In the genomic region with DNA sequence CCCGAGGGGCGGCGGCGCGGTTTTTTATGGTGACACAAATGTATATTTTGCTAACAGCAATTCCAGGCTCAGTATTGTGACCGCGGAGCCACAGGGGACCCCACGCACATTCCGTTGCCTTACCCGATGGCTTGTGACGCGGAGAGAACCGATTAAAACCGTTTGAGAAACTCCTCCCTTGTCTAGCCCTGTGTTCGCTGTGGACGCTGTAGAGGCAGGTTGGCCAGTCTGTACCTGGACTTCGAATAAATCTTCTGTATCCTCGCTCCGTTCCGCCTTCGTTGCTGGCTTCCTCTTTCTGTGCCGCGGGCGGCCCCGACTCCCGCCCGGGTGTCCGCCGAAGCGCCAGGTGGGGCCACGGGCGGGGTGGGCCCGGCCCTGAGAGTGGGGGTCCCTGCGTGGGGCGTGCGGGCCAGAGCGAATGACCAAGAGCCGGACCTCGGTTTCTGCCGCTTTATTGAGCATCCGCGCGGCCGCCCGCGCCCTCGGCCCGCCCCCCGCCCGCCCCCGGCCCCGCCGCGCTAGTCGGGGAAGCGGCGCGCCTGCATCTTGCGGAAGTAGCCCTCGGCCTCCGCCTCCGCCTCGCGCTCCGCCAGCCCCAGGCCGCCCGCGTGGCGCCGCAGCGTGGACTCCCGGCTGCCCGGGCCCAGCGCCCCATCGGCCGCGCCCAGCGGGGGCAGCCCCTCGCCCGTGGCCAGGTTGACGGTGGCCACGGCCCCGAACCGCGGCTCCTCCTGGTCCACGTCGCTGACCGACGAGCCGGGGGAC, we compare ENCODE assay signal across 18 cellular contexts. TPM values are rescaled to one million over a fixed set of nuclear protein-coding genes. Genes with fewer than 3 reads are reported as not detected.
DNase-seq lines count a peak whose midpoint lies in the region; ATAC-seq and TF ChIP-seq lines count a peak whose summit lies in the region.
"Had no signal": no experiment of that assay in that cellular context is flagged by ENCODE, and none has a peak within 500 bp of the region (broad histone marks: within the 10 kb centered on the region; RNA-seq: fewer than 3 reads in every experiment).

No MANE protein-coding gene starts in this region.

- H3K79me2 ChIP-seq in neural cell (replicated peaks; ENCODE audit: insufficient read depth, low read length) = peaks cover 3% of the 10 kb centered on the region

- no peaks in the 10 kb centered on the region for H3K27me3 Mint-ChIP-seq in activated CD4-positive, alpha-beta T cell treated with anti-CD3 and anti-CD28 coated beads, Interleukin-2, amount 10 ng/mL, durations not matched to agents 7 days and 5 days
- H3K27me3 Mint-ChIP-seq: activated naive CD4-positive, alpha-beta T cell treated with anti-CD3 and anti-CD28 coated beads, Interleukin-2, amount 10 ng/mL, durations not matched to agents 7 days and 5 days; memory B cell had no signal

- no peak for TF ChIP-seq POLR2A in NB4 (IDR thresholded peaks at IDR 0.05; ENCODE audit: extremely low read depth, insufficient read length)

- peaks cover 8% of the 10 kb centered on the region for H3K9me3 Mint-ChIP-seq in activated CD4-positive, alpha-beta T cell treated with anti-CD3 and anti-CD28 coated beads, Interleukin-2, amount 10 ng/mL, durations not matched to agents 7 days and 5 days
- H3K9me3 Mint-ChIP-seq: activated naive CD4-positive, alpha-beta T cell treated with anti-CD3 and anti-CD28 coated beads, Interleukin-2, amount 10 ng/mL, durations not matched to agents 7 days and 5 days; nephron had no signal

- no peak overlapping the region for H3K4me2 ChIP-seq in neural cell (ENCODE audit: low read length)
- H3K4me2 ChIP-seq: BLaER1 treated with 17β-estradiol and CSF1 and Interleukin-3, amounts not matched to agents 10 nM and 100 nM; PC-9 had no signal

- H3K36me3 Mint-ChIP-seq in activated CD4-positive, alpha-beta T cell treated with anti-CD3 and anti-CD28 coated beads, Interleukin-2, amount 10 ng/mL, durations not matched to agents 7 days and 5 days (ENCODE audit: low read depth) = peaks cover 58% of the 10 kb centered on the region

- ATAC-seq in HG03045 (IDR thresholded peaks at IDR 0.05; ENCODE audit: unreplicated experiment) = no peak

- TF ChIP-seq CTCF in GM20000 (IDR thresholded peaks at IDR 0.05; ENCODE audit: extremely low read depth, missing control alignments) (no peak), NB4 (IDR thresholded peaks at IDR 0.05; ENCODE audit: low read depth, low read length) (no peak), neural cell (IDR thresholded peaks at IDR 0.05; ENCODE audit: poor library complexity, severe bottlenecking) (no peak)

- H3K9ac ChIP-seq in neural cell (ENCODE audit: low read length) = no peak overlapping the region
- H3K9ac ChIP-seq: BLaER1 treated with 17β-estradiol and CSF1 and Interleukin-3, amounts not matched to agents 10 nM and 100 nM; GM23248 had no signal

- H3K4me3 Mint-ChIP-seq in activated CD4-positive, alpha-beta T cell treated with anti-CD3 and anti-CD28 coated beads, Interleukin-2, amount 10 ng/mL, durations not matched to agents 7 days and 5 days = no peak overlapping the region
- H3K4me3 Mint-ChIP-seq: activated naive CD4-positive, alpha-beta T cell treated with anti-CD3 and anti-CD28 coated beads, Interleukin-2, amount 10 ng/mL, durations not matched to agents 7 days and 5 days; memory B cell; nephron had no signal

- DNase-seq in GM20000 (ENCODE audit: low spot score) = peak; percentile 54
- DNase-seq in NB4 (ENCODE audit: low read depth) = peak; percentile 48
- DNase-seq in activated CD4-positive, alpha-beta T cell treated with anti-CD3 and anti-CD28 coated beads, Interleukin-2, amount 10 ng/mL, durations not matched to agents 7 days and 5 days = no peak
- DNase-seq: activated CD4-positive, alpha-beta T cell treated with anti-CD3 and anti-CD28 coated beads for 48 hours; activated naive CD4-positive, alpha-beta T cell treated with anti-CD3 and anti-CD28 coated beads, Interleukin-2, amount 10 ng/mL, durations not matched to agents 7 days and 5 days; DMS153; GM23248; KG1; NCI-H2171; PC-9; transverse colon had no signal

- no peaks in the 10 kb centered on the region for H3K27me3 ChIP-seq in neural cell (ENCODE audit: insufficient read depth, low read depth, low read length)
- H3K27me3 ChIP-seq: BLaER1 treated with 17β-estradiol and CSF1 and Interleukin-3, amounts not matched to agents 10 nM and 100 nM; transverse colon had no signal

- no peak for TF ChIP-seq RAD21 in neural cell (conservative IDR thresholded peaks at IDR 0.05)

- no peaks in the 10 kb centered on the region for H3K9me3 ChIP-seq in neural cell (ENCODE audit: low read length)
- H3K9me3 ChIP-seq: transverse colon had no signal

- H3K9me2 ChIP-seq in neural cell (ENCODE audit: insufficient read depth, low read length) = no peaks in the 10 kb centered on the region

- H3K27ac ChIP-seq in neural cell (ENCODE audit: low read length) = no peak overlapping the region
- H3K27ac ChIP-seq: BLaER1 treated with 17β-estradiol and CSF1 and Interleukin-3, amounts not matched to agents 10 nM and 100 nM; GM23248; PC-9; transverse colon had no signal

- H3K4me3 ChIP-seq in NB4 (ENCODE audit: low read depth, low read length) (no peak overlapping the region), neural cell (ENCODE audit: low read length) (no peak overlapping the region)
- H3K4me3 ChIP-seq: BLaER1 treated with 17β-estradiol and CSF1 and Interleukin-3, amounts not matched to agents 10 nM and 100 nM; GM23248; PC-9; transverse colon had no signal

- peaks cover 2% of the 10 kb centered on the region for H3K4me1 Mint-ChIP-seq in activated CD4-positive, alpha-beta T cell treated with anti-CD3 and anti-CD28 coated beads, Interleukin-2, amount 10 ng/mL, durations not matched to agents 7 days and 5 days

- H4K20me1 ChIP-seq in neural cell (ENCODE audit: insufficient read depth) = peaks cover 11% of the 10 kb centered on the region

- no peaks in the 10 kb centered on the region for H3F3A ChIP-seq in neural cell (ENCODE audit: insufficient read depth, low read length, poor library complexity, severe bottlenecking)

- TF ChIP-seq EP300 in neural cell (conservative IDR thresholded peaks at IDR 0.05; ENCODE audit: poor library complexity, severe bottlenecking) = no peak

- no peaks in the 10 kb centered on the region for H3K36me3 ChIP-seq in neural cell (ENCODE audit: insufficient read depth, low read length)

- POLR2A ChIA-PET in activated CD4-positive, alpha-beta T cell treated with anti-CD3 and anti-CD28 coated beads, Interleukin-2, amount 10 ng/mL, durations not matched to agents 7 days and 5 days (lab: Charles Lee) = no interaction called here

- CTCF ChIA-PET in activated CD4-positive, alpha-beta T cell treated with anti-CD3 and anti-CD28 coated beads, Interleukin-2, amount 10 ng/mL, durations not matched to agents 7 days and 5 days (lab: Charles Lee) = no interaction called here

- no peak overlapping the region for H2AFZ ChIP-seq in neural cell (ENCODE audit: low read depth, low read length)
- H2AFZ ChIP-seq: GM23248, PC-9 had no signal

- H3K27ac Mint-ChIP-seq in activated CD4-positive, alpha-beta T cell treated with anti-CD3 and anti-CD28 coated beads, Interleukin-2, amount 10 ng/mL, durations not matched to agents 7 days and 5 days = no peak overlapping the region
- H3K27ac Mint-ChIP-seq: activated naive CD4-positive, alpha-beta T cell treated with anti-CD3 and anti-CD28 coated beads, Interleukin-2, amount 10 ng/mL, durations not matched to agents 7 days and 5 days; memory B cell; nephron had no signal

TF ChIP-seq in neural cell, 6 proteins besides CTCF, POLR2A, EP300 and RAD21 (continues in another document):
- no peak for TF ChIP-seq TAF1 (IDR thresholded peaks at IDR 0.05; ENCODE audit: low read depth)
- TF ChIP-seq, protein P1, sequence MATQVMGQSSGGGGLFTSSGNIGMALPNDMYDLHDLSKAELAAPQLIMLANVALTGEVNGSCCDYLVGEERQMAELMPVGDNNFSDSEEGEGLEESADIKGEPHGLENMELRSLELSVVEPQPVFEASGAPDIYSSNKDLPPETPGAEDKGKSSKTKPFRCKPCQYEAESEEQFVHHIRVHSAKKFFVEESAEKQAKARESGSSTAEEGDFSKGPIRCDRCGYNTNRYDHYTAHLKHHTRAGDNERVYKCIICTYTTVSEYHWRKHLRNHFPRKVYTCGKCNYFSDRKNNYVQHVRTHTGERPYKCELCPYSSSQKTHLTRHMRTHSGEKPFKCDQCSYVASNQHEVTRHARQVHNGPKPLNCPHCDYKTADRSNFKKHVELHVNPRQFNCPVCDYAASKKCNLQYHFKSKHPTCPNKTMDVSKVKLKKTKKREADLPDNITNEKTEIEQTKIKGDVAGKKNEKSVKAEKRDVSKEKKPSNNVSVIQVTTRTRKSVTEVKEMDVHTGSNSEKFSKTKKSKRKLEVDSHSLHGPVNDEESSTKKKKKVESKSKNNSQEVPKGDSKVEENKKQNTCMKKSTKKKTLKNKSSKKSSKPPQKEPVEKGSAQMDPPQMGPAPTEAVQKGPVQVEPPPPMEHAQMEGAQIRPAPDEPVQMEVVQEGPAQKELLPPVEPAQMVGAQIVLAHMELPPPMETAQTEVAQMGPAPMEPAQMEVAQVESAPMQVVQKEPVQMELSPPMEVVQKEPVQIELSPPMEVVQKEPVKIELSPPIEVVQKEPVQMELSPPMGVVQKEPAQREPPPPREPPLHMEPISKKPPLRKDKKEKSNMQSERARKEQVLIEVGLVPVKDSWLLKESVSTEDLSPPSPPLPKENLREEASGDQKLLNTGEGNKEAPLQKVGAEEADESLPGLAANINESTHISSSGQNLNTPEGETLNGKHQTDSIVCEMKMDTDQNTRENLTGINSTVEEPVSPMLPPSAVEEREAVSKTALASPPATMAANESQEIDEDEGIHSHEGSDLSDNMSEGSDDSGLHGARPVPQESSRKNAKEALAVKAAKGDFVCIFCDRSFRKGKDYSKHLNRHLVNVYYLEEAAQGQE (IDR thresholded peaks at IDR 0.05; ENCODE audit: borderline replicate concordance) = no peak

RNA-seq across cellular contexts. Expression of a gene that starts 9.5 kb away (rescaled TPM):
- polyA plus RNA-seq in neural cell = 239 and 275 TPM in 2 replicates
- polyA minus RNA-seq in neural cell = 261 and 333 TPM in 2 replicates
- not detected for total RNA-seq in activated CD4-positive, alpha-beta T cell treated with anti-CD3 and anti-CD28 coated beads, Interleukin-2, amount 10 ng/mL, durations not matched to agents 7 days and 5 days
- total RNA-seq: transverse colon had no signal
- polyA plus RNA-seq: GM23248 had no signal

RNA-seq across cellular contexts. Expression of a gene that starts 15.0 kb away (rescaled TPM):
- polyA plus RNA-seq in neural cell = 27.3 and 39.0 TPM in 2 replicates
- 33.3 and 36.5 TPM in 2 replicates for polyA minus RNA-seq in neural cell
- 100 to 1,000 TPM; 487 to 536 TPM for total RNA-seq in activated CD4-positive, alpha-beta T cell treated with anti-CD3 and anti-CD28 coated beads, Interleukin-2, amount 10 ng/mL, durations not matched to agents 7 days and 5 days

RNA-seq across cellular contexts. Expression of a gene that starts 15.4 kb away (rescaled TPM):
- polyA plus RNA-seq in neural cell = 1.0 and 1.1 TPM in 2 replicates
- polyA minus RNA-seq in neural cell = not detected in 2 replicates
- not detected for total RNA-seq in activated CD4-positive, alpha-beta T cell treated with anti-CD3 and anti-CD28 coated beads, Interleukin-2, amount 10 ng/mL, durations not matched to agents 7 days and 5 days
- total RNA-seq: GM23248, kidney epithelial cell, PC-9, pulmonary artery endothelial cell, transverse colon had no signal
- polyA plus RNA-seq: GM23248 had no signal

RNA-seq across cellular contexts. Expression of a gene that starts 28.6 kb away (rescaled TPM):
- 0.54 TPM in 1 of 2 replicates, not detected in the other for polyA plus RNA-seq in neural cell
- polyA minus RNA-seq in neural cell = not detected in 2 replicates
- not detected for total RNA-seq in activated CD4-positive, alpha-beta T cell treated with anti-CD3 and anti-CD28 coated beads, Interleukin-2, amount 10 ng/mL, durations not matched to agents 7 days and 5 days
- total RNA-seq: GM23248, kidney epithelial cell, PC-9, pulmonary artery endothelial cell, transverse colon had no signal
- polyA plus RNA-seq: GM23248 had no signal

RNA-seq across cellular contexts. Expression of a gene that starts 39.9 kb away (rescaled TPM):
- not detected in 2 replicates for polyA plus RNA-seq in neural cell
- not detected in 2 replicates for polyA minus RNA-seq in neural cell
- total RNA-seq in activated CD4-positive, alpha-beta T cell treated with anti-CD3 and anti-CD28 coated beads, Interleukin-2, amount 10 ng/mL, durations not matched to agents 7 days and 5 days = not detected
- total RNA-seq: GM23248, PC-9, pulmonary artery endothelial cell had no signal
